8 cellular contexts compared by ENCODE assay signal in genomic region chr19:12777217-12778019, GRCh38. TPM values are rescaled to one million over a fixed set of nuclear protein-coding genes. Genes with fewer than 3 reads are reported as not detected.
A peak's percentile ranks its signal among the peaks of the same experiment; 100 is the strongest.
DNase-seq lines count a peak whose midpoint lies in the region; ATAC-seq and TF ChIP-seq lines count a peak whose summit lies in the region.

No MANE protein-coding gene starts in this region.

- TF ChIP-seq CTCF in GM12872 (IDR thresholded peaks at IDR 0.05; ENCODE audit: insufficient read depth, low read depth, low read length) (peak; percentile 89), suprapubic skin (IDR thresholded peaks at IDR 0.05) (peak; percentile 94 to 96)

- no peak for TF ChIP-seq POLR2A in suprapubic skin (IDR thresholded peaks at IDR 0.05)

- no peak for ATAC-seq in GM18861 (IDR thresholded peaks at IDR 0.05; ENCODE audit: unreplicated experiment)

- H3K4me3 ChIP-seq in SJCRH30 (peak overlapping the region; percentile 60), neuron (ENCODE audit: low read length) (peak overlapping the region; percentile 50), suprapubic skin (peak overlapping the region; percentile 62)

- H3K4me1 ChIP-seq in SJCRH30 = peaks cover 20% of the 10 kb centered on the region
- H3K4me1 ChIP-seq in neuron (ENCODE audit: insufficient read depth, low read length) = peaks cover 33% of the 10 kb centered on the region
- H3K4me1 ChIP-seq in suprapubic skin = peaks cover 57% of the 10 kb centered on the region

- WGBS in suprapubic skin = 7% methylated on average over 36 of the region's 43 CpGs

- CTCF ChIA-PET in activated naive CD4-positive, alpha-beta T cell treated with anti-CD3 and anti-CD28 coated beads for 36 hours (lab: Charles Lee) = interaction anchor here (0.6 to 8.8 kb wide), 8 partner anchors 10 to 1409 kb away, joined by 3 to 303 read pairs (median 12); partner anchors contain the start of genes JUNB, PRDX2 and THSD8

- H3K27ac ChIP-seq in SJCRH30 (peak overlapping the region; percentile 96), suprapubic skin (peak overlapping the region; percentile 93)

- H3K4me3 Mint-ChIP-seq in activated naive CD4-positive, alpha-beta T cell treated with anti-CD3 and anti-CD28 coated beads for 36 hours = peak overlapping the region; percentile 72

- peak overlapping the region; percentile 82 for H3K27ac Mint-ChIP-seq in activated naive CD4-positive, alpha-beta T cell treated with anti-CD3 and anti-CD28 coated beads for 36 hours

- DNase-seq in LHCN-M2 (ENCODE audit: low read depth) (peak; percentile 73), SJCRH30 (peak; percentile 91 to 94), germinal center (ENCODE audit: low spot score) (peak; percentile 83), suprapubic skin (ENCODE audit: low spot score in 2 of 2) (peak; percentile 91)
- peak; percentile 85 for DNase-seq in activated naive CD4-positive, alpha-beta T cell treated with anti-CD3 and anti-CD28 coated beads for 36 hours

- H3K36me3 ChIP-seq in SJCRH30 = no peaks in the 10 kb centered on the region
- H3K36me3 ChIP-seq in neuron (ENCODE audit: insufficient read depth, low read length) = no peaks in the 10 kb centered on the region
- H3K36me3 ChIP-seq in suprapubic skin = no peaks in the 10 kb centered on the region

- H3K27me3 ChIP-seq in SJCRH30 (no peaks in the 10 kb centered on the region), neuron (ENCODE audit: insufficient read depth, low read length) (no peaks in the 10 kb centered on the region), suprapubic skin (no peaks in the 10 kb centered on the region)

- H3K27me3 Mint-ChIP-seq in activated naive CD4-positive, alpha-beta T cell treated with anti-CD3 and anti-CD28 coated beads for 36 hours (ENCODE audit: low read depth) = no peaks in the 10 kb centered on the region

- intact Hi-C loops in activated naive CD4-positive, alpha-beta T cell treated with anti-CD3 and anti-CD28 coated beads for 36 hours (cut with micrococcal nuclease) = loop anchor here (1.0 kb wide), 1 partner anchor 19 kb away; no protein-coding TSS in a partner anchor

- H2AFZ ChIP-seq in neuron (ENCODE audit: low read depth, low read length) = peak overlapping the region; percentile 42

- no peak for TF ChIP-seq EP300 in suprapubic skin (IDR thresholded peaks at IDR 0.05)

- no peaks in the 10 kb centered on the region for H3K9me3 Mint-ChIP-seq in activated naive CD4-positive, alpha-beta T cell treated with anti-CD3 and anti-CD28 coated beads for 36 hours

- H3K4me1 Mint-ChIP-seq in activated naive CD4-positive, alpha-beta T cell treated with anti-CD3 and anti-CD28 coated beads for 36 hours (ENCODE audit: low read depth) = peaks cover 30% of the 10 kb centered on the region

- H3K36me3 Mint-ChIP-seq in activated naive CD4-positive, alpha-beta T cell treated with anti-CD3 and anti-CD28 coated beads for 36 hours (ENCODE audit: low read depth) = no peaks in the 10 kb centered on the region

- H3K9me3 ChIP-seq in SJCRH30 (replicated peaks) (no peaks in the 10 kb centered on the region), neuron (ENCODE audit: low read length) (no peaks in the 10 kb centered on the region), suprapubic skin (no peaks in the 10 kb centered on the region)

RNA-seq across cellular contexts. Expression of gene HOOK2, which starts 2.1 kb away (rescaled TPM):
- 15.2 and 20.3 TPM in 2 replicates for total RNA-seq in LHCN-M2 (2014; rRNA removed)
- polyA plus RNA-seq in LHCN-M2 (2012) = 16.9 TPM
- 14.1 and 19.0 TPM in 2 replicates for total RNA-seq in SJCRH30 (2014; rRNA removed; shearing (Covaris generic))
- total RNA-seq in activated naive CD4-positive, alpha-beta T cell treated with anti-CD3 and anti-CD28 coated beads for 36 hours = 10 to 100 TPM; 14.0 to 14.9 TPM
- total RNA-seq in suprapubic skin = 100 to 1,000 TPM in 2 of 4 donors, 10 to 100 TPM in 2; 55.1 to 227 (median 83.6) TPM

RNA-seq across cellular contexts. Expression of gene JUNB, which starts 13.9 kb away (rescaled TPM):
- total RNA-seq in LHCN-M2 (2014; rRNA removed) = 76.8 and 91.4 TPM in 2 replicates
- polyA plus RNA-seq in LHCN-M2 (2012) = 34.8 TPM
- total RNA-seq in SJCRH30 (2014; rRNA removed; shearing (Covaris generic)) = 34.8 and 39.7 TPM in 2 replicates
- 100 to 1,000 TPM; 292 to 296 TPM for total RNA-seq in activated naive CD4-positive, alpha-beta T cell treated with anti-CD3 and anti-CD28 coated beads for 36 hours
- total RNA-seq in suprapubic skin = 1,000 to 10,000 TPM in 3 of 4 donors, 100 to 1,000 TPM in 1; 687 to 2,027 (median 1,088) TPM

RNA-seq across cellular contexts. Expression of gene PRDX2, which starts 24.2 kb away (rescaled TPM):
- 101 and 124 TPM in 2 replicates for total RNA-seq in LHCN-M2 (2014; rRNA removed)
- 111 TPM for polyA plus RNA-seq in LHCN-M2 (2012)
- 55.9 and 64.6 TPM in 2 replicates for total RNA-seq in SJCRH30 (2014; rRNA removed; shearing (Covaris generic))
- total RNA-seq in activated naive CD4-positive, alpha-beta T cell treated with anti-CD3 and anti-CD28 coated beads for 36 hours = 100 to 1,000 TPM; 237 to 249 TPM
- total RNA-seq in suprapubic skin = 100 to 1,000 TPM; 270 to 579 (median 540) TPM

RNA-seq across cellular contexts. Expression of gene THSD8, which starts 24.5 kb away (rescaled TPM):
- not detected in 2 replicates for total RNA-seq in LHCN-M2 (2014; rRNA removed)
- polyA plus RNA-seq in LHCN-M2 (2012) = 22.8 TPM
- total RNA-seq in SJCRH30 (2014; rRNA removed; shearing (Covaris generic)) = not detected in 2 replicates
- total RNA-seq in activated naive CD4-positive, alpha-beta T cell treated with anti-CD3 and anti-CD28 coated beads for 36 hours = 10 to 100 TPM; 41.4 to 43.2 TPM
- 1 to 10 TPM in 1 of 4 donors, not detected in 3; 1.6 TPM for total RNA-seq in suprapubic skin

RNA-seq across cellular contexts. Expression of gene BEST2, which starts 25.8 kb away (rescaled TPM):
- 0.45 and 0.98 TPM in 2 replicates for total RNA-seq in LHCN-M2 (2014; rRNA removed)
- polyA plus RNA-seq in LHCN-M2 (2012) = 0.16 TPM
- 0.04 and 0.10 TPM in 2 replicates for total RNA-seq in SJCRH30 (2014; rRNA removed; shearing (Covaris generic))
- total RNA-seq in activated naive CD4-positive, alpha-beta T cell treated with anti-CD3 and anti-CD28 coated beads for 36 hours = not detected
- 10 to 100 TPM; 18.2 to 62.0 (median 46.8) TPM for total RNA-seq in suprapubic skin
